In genomic region chrX:85111347-85111746, GRCh38 we compare ENCODE assay signal across 8 cellular contexts.
A peak's percentile ranks its signal among the peaks of the same experiment; 100 is the strongest.
DNase-seq lines count a peak whose midpoint lies in the region; ATAC-seq and TF ChIP-seq lines count a peak whose summit lies in the region.

No MANE protein-coding gene starts in this region.

- H3K27ac ChIP-seq in IMR-90 (ENCODE audit: insufficient read depth, low read length) (no peak overlapping the region), body of pancreas (no peak overlapping the region)

- H4K8ac ChIP-seq in IMR-90 (ENCODE audit: low read depth in 2 of 2, low read length in 2 of 2), result no peak overlapping the region

- dilution Hi-C loops in IMR-90 (cut with HindIII; ENCODE audit: low sequenced_read_pairs, unreplicated experiment), result loop anchor here (25.0 kb wide), 1 partner anchor 426 kb away; no protein-coding TSS in a partner anchor

- H2BK15ac ChIP-seq in IMR-90 (ENCODE audit: low read depth, low read length), result no peak overlapping the region

- no peak overlapping the region for H3K23ac ChIP-seq in IMR-90 (ENCODE audit: low read depth, low read length)

- H4K91ac ChIP-seq in IMR-90 (ENCODE audit: insufficient read depth, low read depth, low read length), result no peak overlapping the region

- peak; percentile 7 for DNase-seq in DMS114 treated with DMSO at 0.1 percent for 48 hours (lab: John Stamatoyannopoulos, UW; ENCODE audit: unreplicated experiment)
- peak; percentile 5 for DNase-seq in IMR-90
- DNase-seq in body of pancreas, result peak in 1 of 4 donors; percentile 20
- peak; percentile 14 for DNase-seq in myocyte (ENCODE audit: low read depth)
- no peak for DNase-seq in midbrain (lab: John Stamatoyannopoulos, UW)
- no peak for DNase-seq in NCI-H128 (lab: John Stamatoyannopoulos, UW; ENCODE audit: unreplicated experiment)

- intact Hi-C loops in IMR-90 (cut with micrococcal nuclease) (loop anchor here (1.0 kb wide), 1 partner anchor 433 kb away; no protein-coding TSS in a partner anchor), body of pancreas (cut with DNase I) (loop anchor here (10.0 kb wide), 1 partner anchor 433 kb away; no protein-coding TSS in a partner anchor)

- H2BK20ac ChIP-seq in IMR-90 (ENCODE audit: low read depth, low read length), result no peak overlapping the region

- no CpG with 5 or more reads among the region's 2 CpGs for WGBS in IMR-90 (ENCODE audit: extremely low coverage in 2 of 2, insufficient read length in 1 of 2), 2 experiments
- 29 to 35% methylated on average over 2 of the region's 2 CpGs for WGBS in body of pancreas, 2 donors

- H3K4me2 ChIP-seq in IMR-90 (ENCODE audit: low read depth, low read length), result no peak overlapping the region

- in situ Hi-C loops in IMR-90 (cut with MboI; ENCODE audit: low sequenced_read_pairs), result loop anchor here (10.0 kb wide), 1 partner anchor 433 kb away; no protein-coding TSS in a partner anchor

- H3K9ac ChIP-seq in IMR-90 (ENCODE audit: low read depth, low read length), result no peak overlapping the region

- H3K14ac ChIP-seq in IMR-90 (replicated peaks; ENCODE audit: low read depth, low read length), result no peak overlapping the region

- H3K9me3 ChIP-seq in IMR-90 (ENCODE audit: control insufficient read depth, insufficient read depth, low read length) (no peaks in the 10 kb centered on the region), body of pancreas (no peaks in the 10 kb centered on the region)

- no TSS peak for BruUV-seq in IMR-90 (replicated peaks; lab: Mats Ljungman, UMichigan)

- CTCF ChIA-PET in IMR-90 (lab: Yijun Ruan, JAX), result interaction anchor here (0.6 to 1.1 kb wide), 2 partner anchors 17 to 21 kb away, joined by 3 to 4 read pairs; no protein-coding TSS in a partner anchor

- no peaks in the 10 kb centered on the region for H3K27me3 ChIP-seq in IMR-90 (ENCODE audit: control insufficient read depth, insufficient read depth, low read length)
- H3K27me3 ChIP-seq in body of pancreas, result no peaks in the 10 kb centered on the region

- no peaks in the 10 kb centered on the region for H3K9me1 ChIP-seq in IMR-90 (ENCODE audit: insufficient read depth, low read length)

- peak; percentile 74 for TF ChIP-seq CTCF in IMR-90 (conservative IDR thresholded peaks at IDR 0.05; ENCODE audit: low read depth, low read length)
- TF ChIP-seq CTCF in body of pancreas (IDR thresholded peaks at IDR 0.05), result peak; percentile 48 to 66 (median 55)

- no peak overlapping the region for H4K5ac ChIP-seq in IMR-90 (ENCODE audit: low read depth, low read length)

- TF ChIP-seq RAD21 in IMR-90 (IDR thresholded peaks at IDR 0.05; ENCODE audit: low read length), result peak; percentile 51

- H2AK9ac ChIP-seq in IMR-90 (replicated peaks; ENCODE audit: low read depth, low read length, poor library complexity), result no peak overlapping the region

- no peak overlapping the region for H3K56ac ChIP-seq in IMR-90 (ENCODE audit: extremely low read depth, insufficient read depth, low read length)

- H2AK5ac ChIP-seq in IMR-90 (ENCODE audit: low read depth, low read length), result no peak overlapping the region

- no peak overlapping the region for H3K18ac ChIP-seq in IMR-90 (ENCODE audit: low read depth, low read length)

- H2AFZ ChIP-seq in IMR-90 (replicated peaks; ENCODE audit: low read length, poor library complexity), result no peak overlapping the region

- H3K4ac ChIP-seq in IMR-90 (ENCODE audit: low read depth, low read length), result no peak overlapping the region

- no peak for ATAC-seq in IMR-90 (ENCODE audit: low read depth)
- no peak for ATAC-seq in body of pancreas
- no peak for ATAC-seq in GM21528 (IDR thresholded peaks at IDR 0.05; ENCODE audit: low FRiP score, unreplicated experiment)
- ATAC-seq in HG02610 (IDR thresholded peaks at IDR 0.05; ENCODE audit: unreplicated experiment), result no peak

- POLR2A ChIA-PET in IMR-90 (lab: Charles Lee; ENCODE audit: unreplicated experiment), result no interaction called here

- no peak overlapping the region for H2BK120ac ChIP-seq in IMR-90 (ENCODE audit: low read depth, low read length)

- no peaks in the 10 kb centered on the region for H4K20me1 ChIP-seq in IMR-90 (ENCODE audit: insufficient read depth, low read length)

- H3K4me3 ChIP-seq in IMR-90 (ENCODE audit: insufficient read depth, low read depth, low read length), result no peak overlapping the region
- H3K4me3 ChIP-seq in body of pancreas, result no peak overlapping the region

- TF ChIP-seq POLR2A in IMR-90 (IDR thresholded peaks at IDR 0.05; ENCODE audit: low read depth, low read length), result no peak
- TF ChIP-seq POLR2A in body of pancreas (IDR thresholded peaks at IDR 0.05), result no peak

- H3K4me1 ChIP-seq in IMR-90 (ENCODE audit: control insufficient read depth, insufficient read depth, low read length) (no peaks in the 10 kb centered on the region), body of pancreas (no peaks in the 10 kb centered on the region)

- H2BK5ac ChIP-seq in IMR-90 (ENCODE audit: low read depth, low read length, poor library complexity, severe bottlenecking), result no peak overlapping the region

- H3K36me3 ChIP-seq in IMR-90 (ENCODE audit: control insufficient read depth, insufficient read depth, low read length) (no peaks in the 10 kb centered on the region), body of pancreas (replicated peaks in 1 of 2; ENCODE audit: insufficient read depth in 1 of 2, low read depth in 2 of 2) (no peaks in the 10 kb centered on the region)

- no peaks in the 10 kb centered on the region for H3K79me1 ChIP-seq in IMR-90 (ENCODE audit: low read depth in 1 of 2, low read length in 2 of 2)

TF ChIP-seq in IMR-90, 13 proteins besides CTCF, POLR2A, EP300 and RAD21:
- TF ChIP-seq SMC3 (IDR thresholded peaks at IDR 0.05; ENCODE audit: low read depth, low read length) (peak; percentile 48), MAZ (IDR thresholded peaks at IDR 0.05; ENCODE audit: borderline replicate concordance, low read depth, low read length) (no peak), MAFK (IDR thresholded peaks at IDR 0.05; ENCODE audit: low read depth, low read length) (no peak), RFX5 (IDR thresholded peaks at IDR 0.05; ENCODE audit: low read depth, low read length) (no peak), CHD1 (IDR thresholded peaks at IDR 0.05; ENCODE audit: low read depth, low read length) (no peak)

Comparison
In these comparisons a context has a peak if more than half of its experiments do, and no peak if none do; other contexts are left out.
1. DNase-seq: peak in DMS114 treated with DMSO at 0.1 percent for 48 hours (single experiment), IMR-90 (single experiment) and myocyte (single experiment); none in midbrain (single experiment) and NCI-H128 (single experiment).